ENCODE assay signal across 13 cellular contexts in the genomic region with DNA sequence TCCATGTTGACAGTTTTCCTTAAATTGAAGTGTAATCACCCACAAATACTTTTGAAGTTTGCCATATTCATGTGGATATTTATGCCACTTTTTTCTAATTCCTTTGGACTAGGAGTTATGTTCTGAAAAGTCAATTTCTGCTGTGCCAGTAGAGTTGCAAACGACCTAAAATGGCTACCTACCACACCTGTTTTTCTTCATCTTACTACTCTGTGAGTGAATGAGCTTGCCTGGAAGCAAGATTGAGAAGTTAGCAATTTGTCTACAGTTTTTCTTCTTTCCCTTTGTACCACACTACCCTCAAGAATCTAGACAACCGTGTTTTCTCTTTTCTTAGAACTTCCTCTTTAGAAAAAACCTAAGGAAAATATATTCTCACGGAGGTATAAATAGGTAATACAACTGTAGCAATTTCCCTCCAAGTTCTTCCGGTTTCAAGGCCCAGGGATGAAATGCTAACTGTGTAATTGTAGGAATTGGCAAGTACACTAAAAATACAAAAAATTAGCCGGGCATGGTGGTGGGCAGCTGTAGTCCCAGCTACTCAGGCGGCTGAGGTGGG. TPM values are rescaled to one million over a fixed set of nuclear protein-coding genes. Genes with fewer than 3 reads are reported as not detected.
DNase-seq lines count a peak whose midpoint lies in the region; ATAC-seq and TF ChIP-seq lines count a peak whose summit lies in the region.
"Had no signal": no experiment of that assay in that cellular context is flagged by ENCODE, and none has a peak within 500 bp of the region (broad histone marks: within the 10 kb centered on the region; RNA-seq: fewer than 3 reads in every experiment).

No MANE protein-coding gene starts in this region.

- POLR2A ChIA-PET in OCI-LY7 (lab: Charles Lee): interaction anchor here (0.7 to 2.5 kb wide), 9 partner anchors 10 to 161 kb away, joined by 3 to 14 read pairs (median 4); no protein-coding TSS in a partner anchor

- CTCF ChIA-PET in OCI-LY7 (lab: Charles Lee; ENCODE audit: unreplicated experiment): no interaction called here

- no peaks in the 10 kb centered on the region for H3K36me3 Mint-ChIP-seq in activated T-cell treated with anti-CD3 and anti-CD28 coated beads, Interleukin-2, amount 50 U/mL, for 4 hours (ENCODE audit: insufficient read depth)
- H3K36me3 Mint-ChIP-seq in type B pancreatic cell: no peaks in the 10 kb centered on the region
- H3K36me3 Mint-ChIP-seq in T-helper 2 cell treated with Interferon-gamma antibody and Interleukin-4, amounts not matched to agents 5 μg/mL and 100 μg/mL, for 36 hours (ENCODE audit: low read depth): no peaks in the 10 kb centered on the region

- intact Hi-C loops in OCI-LY7 (cut with micrococcal nuclease; ENCODE audit: unreplicated experiment): loop anchor here (10.0 kb wide), 3 partner anchors 1505 to 1785 kb away; partner anchors contain the start of gene SF3B1

- no peak for ATAC-seq in activated T-cell treated with anti-CD3 and anti-CD28 coated beads, Interleukin-2, amount 50 U/mL, for 4 hours
- ATAC-seq in HG03039 (IDR thresholded peaks at IDR 0.05; ENCODE audit: unreplicated experiment): peak; percentile 19

- H3K4me1 ChIP-seq in OCI-LY7 (ENCODE audit: insufficient read depth, low read length, poor library complexity, severe bottlenecking): peaks cover 51% of the 10 kb centered on the region
- H3K4me1 ChIP-seq: SJSA1, uterus had no signal

- H3K9me3 ChIP-seq in OCI-LY7 (ENCODE audit: low read length): no peaks in the 10 kb centered on the region
- H3K9me3 ChIP-seq: SJSA1, uterus had no signal

- peaks cover 24% of the 10 kb centered on the region for H3K4me1 Mint-ChIP-seq in activated T-cell treated with anti-CD3 and anti-CD28 coated beads, Interleukin-2, amount 50 U/mL, for 4 hours (ENCODE audit: low read depth)
- no peaks in the 10 kb centered on the region for H3K4me1 Mint-ChIP-seq in type B pancreatic cell (ENCODE audit: unreplicated experiment)
- peaks cover 19% of the 10 kb centered on the region for H3K4me1 Mint-ChIP-seq in T-helper 2 cell treated with Interferon-gamma antibody and Interleukin-4, amounts not matched to agents 5 μg/mL and 100 μg/mL, for 36 hours (ENCODE audit: low read depth)

- no peaks in the 10 kb centered on the region for H3K9me3 Mint-ChIP-seq in activated T-cell treated with anti-CD3 and anti-CD28 coated beads, Interleukin-2, amount 50 U/mL, for 4 hours
- peaks cover 4% of the 10 kb centered on the region for H3K9me3 Mint-ChIP-seq in type B pancreatic cell
- no peaks in the 10 kb centered on the region for H3K9me3 Mint-ChIP-seq in T-helper 2 cell treated with Interferon-gamma antibody and Interleukin-4, amounts not matched to agents 5 μg/mL and 100 μg/mL, for 36 hours
- H3K9me3 Mint-ChIP-seq: activated T-helper 2 cell treated with anti-CD3 and anti-CD28 coated beads, Interferon-gamma antibody, Interleukin-2, Interleukin-4, amounts not matched to agents 10 μg/mL and 5 μg/mL and 100 μg/mL, durations not matched to agents 14 hours and 24 hours and 36 hours had no signal

- peak overlapping the region; percentile 83 for H3K27ac ChIP-seq in OCI-LY7 (ENCODE audit: low read depth, low read length, poor library complexity, severe bottlenecking)
- H3K27ac ChIP-seq: SJSA1, uterus had no signal

- H3K4me3 ChIP-seq in OCI-LY7 (ENCODE audit: low read depth, low read length, poor library complexity, severe bottlenecking): peak overlapping the region; percentile 51
- H3K4me3 ChIP-seq: lung, SJSA1, uterus had no signal

- BruUV-seq in OCI-LY7 (replicated peaks; lab: Mats Ljungman, UMichigan): no TSS peak

- no peaks in the 10 kb centered on the region for H4K20me1 ChIP-seq in OCI-LY7 (ENCODE audit: insufficient read depth, low read length)

- no peaks in the 10 kb centered on the region for H3K36me3 ChIP-seq in OCI-LY7 (ENCODE audit: insufficient read depth, low read length)
- H3K36me3 ChIP-seq: SJSA1, uterus had no signal

- H3K27me3 Mint-ChIP-seq in activated T-cell treated with anti-CD3 and anti-CD28 coated beads, Interleukin-2, amount 50 U/mL, for 4 hours (ENCODE audit: low read depth): no peaks in the 10 kb centered on the region
- H3K27me3 Mint-ChIP-seq in type B pancreatic cell: peaks cover 3% of the 10 kb centered on the region
- H3K27me3 Mint-ChIP-seq in T-helper 2 cell treated with Interferon-gamma antibody and Interleukin-4, amounts not matched to agents 5 μg/mL and 100 μg/mL, for 36 hours (ENCODE audit: low read depth): no peaks in the 10 kb centered on the region

- H2AFZ ChIP-seq in OCI-LY7 (ENCODE audit: low read length): peak overlapping the region; percentile 99

- TF ChIP-seq CTCF in OCI-LY7 (conservative IDR thresholded peaks at IDR 0.05; ENCODE audit: low read length) (no peak), type B pancreatic cell (conservative IDR thresholded peaks at IDR 0.05) (no peak), GM20000 (IDR thresholded peaks at IDR 0.05; ENCODE audit: extremely low read depth, missing control alignments) (no peak)

- H3K4me3 Mint-ChIP-seq in activated T-cell treated with anti-CD3 and anti-CD28 coated beads, Interleukin-2, amount 50 U/mL, for 4 hours: peak overlapping the region; percentile 13
- peak overlapping the region; percentile 16 for H3K4me3 Mint-ChIP-seq in type B pancreatic cell
- no peak overlapping the region for H3K4me3 Mint-ChIP-seq in T-helper 2 cell treated with Interferon-gamma antibody and Interleukin-4, amounts not matched to agents 5 μg/mL and 100 μg/mL, for 36 hours

- H3K79me2 ChIP-seq in OCI-LY7 (ENCODE audit: insufficient read depth, low read depth, low read length): no peaks in the 10 kb centered on the region

- H3K9me2 ChIP-seq in OCI-LY7 (ENCODE audit: insufficient read depth, low read length): no peaks in the 10 kb centered on the region

- H3K27ac Mint-ChIP-seq in type B pancreatic cell: peak overlapping the region; percentile 41
- no peak overlapping the region for H3K27ac Mint-ChIP-seq in T-helper 2 cell treated with Interferon-gamma antibody and Interleukin-4, amounts not matched to agents 5 μg/mL and 100 μg/mL, for 36 hours
- H3K27ac Mint-ChIP-seq: activated T-helper 2 cell treated with anti-CD3 and anti-CD28 coated beads, Interferon-gamma antibody, Interleukin-2, Interleukin-4, amounts not matched to agents 10 μg/mL and 5 μg/mL and 100 μg/mL, durations not matched to agents 14 hours and 24 hours and 36 hours had no signal

- peak overlapping the region; percentile 73 for H3K4me2 ChIP-seq in OCI-LY7 (ENCODE audit: low read length)

- no peak for DNase-seq in activated T-cell treated with anti-CD3 and anti-CD28 coated beads, Interleukin-2, amount 50 U/mL, for 4 hours
- no peak for DNase-seq in activated T-cell treated with anti-CD3 and anti-CD28 coated beads for 4 hours
- DNase-seq in OCI-LY7 (ENCODE audit: low spot score): peak; percentile 50
- DNase-seq in type B pancreatic cell (ENCODE audit: extremely low spot score, unreplicated experiment): no peak
- no peak for DNase-seq in GM20000 (ENCODE audit: low spot score)
- DNase-seq in COLO668 (lab: John Stamatoyannopoulos, UW; ENCODE audit: unreplicated experiment): no peak
- DNase-seq in T-helper 2 cell treated with Interferon-gamma antibody and Interleukin-4, amounts not matched to agents 5 μg/mL and 100 μg/mL, for 36 hours (ENCODE audit: low spot score): no peak
- DNase-seq: NCI-H1105 treated with DMSO at 0.1 percent for 48 hours, uterus had no signal

RNA-seq across cellular contexts. Expression of gene SLC39A10, which starts 7.3 kb away (rescaled TPM):
- 10 to 100 TPM; 17.1 to 21.2 (median 17.8) TPM for total RNA-seq in activated T-cell treated with anti-CD3 and anti-CD28 coated beads, Interleukin-2, amount 50 U/mL, for 4 hours
- 14.7 and 19.6 TPM in 2 replicates for total RNA-seq in OCI-LY7 (2014; rRNA removed; shearing (Covaris generic))
- total RNA-seq in OCI-LY7 (2022) (31.9 and 34.1 TPM in 2 replicates), type B pancreatic cell (ENCODE audit: low replicate concordance) (41.6 and 63.2 TPM in 2 replicates)
